Comparison of ENCODE assay signal across 8 cellular contexts in genomic region chr5:76542887-76543690, GRCh38.
DNase-seq lines count a peak whose midpoint lies in the region; ATAC-seq and TF ChIP-seq lines count a peak whose summit lies in the region.

No MANE protein-coding gene starts in this region.

- H3K27ac ChIP-seq in heart right ventricle, result peak overlapping the region in 2 of 10 donors; percentile 7 to 78

- H3K4me3 ChIP-seq in heart right ventricle, result peak overlapping the region in 1 of 10 donors; percentile 9

- peaks cover 0 to 58% (median 0%) of the 10 kb centered on the region in 9 donors for H3K4me1 ChIP-seq in heart right ventricle

- intact Hi-C loops in heart right ventricle (cut with DNase I), result loop anchor here in 2 of 10 donors (10.0 kb wide), 1 partner anchor 138 kb away; the partner anchor contains the start of gene IQGAP2 (in 2 of the 2)

- peaks cover 0 to 8% (median 0%) of the 10 kb centered on the region in 7 donors for H3K27me3 ChIP-seq in heart right ventricle

- WGBS in heart right ventricle, 2 donors, result 77 to 80% methylated on average over 13 of the region's 13 CpGs

- DNase-seq in HEK293T (ENCODE audit: extremely low spot score) (peak; percentile 39), heart right ventricle (no peak), NCI-H510A treated with DMSO at 0.1 percent for 48 hours (lab: John Stamatoyannopoulos, UW) (no peak), NCI-H1092 treated with DMSO at 0.1 percent for 48 hours (lab: John Stamatoyannopoulos, UW) (no peak), middle frontal gyrus (ENCODE audit: extremely low spot score, low spot score) (no peak)
- peak; percentile 19 to 37 for DNase-seq in activated CD8-positive, alpha-beta memory T cell treated with anti-CD3 and anti-CD28 coated beads for 1 hour (ENCODE audit: extremely low read depth in 1 of 2, low read depth in 1 of 2)
- peak; percentile 20 for DNase-seq in stimulated activated CD8-positive, alpha-beta memory T cell treated with anti-CD3 and anti-CD28 coated beads, Interleukin-12 subunit alpha, Interleukin-12 subunit beta, amount 100 ng/mL, for 24 hours (ENCODE audit: extremely low read depth)

- no peaks in the 10 kb centered on the region for H3K9me3 ChIP-seq in heart right ventricle

- CTCF ChIA-PET in HEK293T (lab: Yijun Ruan, JAX), result interaction anchor here (0.6 to 2.9 kb wide), 6 partner anchors 10 to 368 kb away, joined by 3 to 20 read pairs (median 4); partner anchors contain the start of gene IQGAP2

- POLR2A ChIA-PET in HEK293T (lab: Yijun Ruan, JAX), result interaction anchor here (2.4 kb wide), 1 partner anchor 139 kb away, joined by 10 read pairs; the partner anchor contains the start of gene IQGAP2

- ATAC-seq in heart right ventricle (peak in 5 of 8 donors; percentile 17 to 60 (median 51)), HG03520 (IDR thresholded peaks at IDR 0.05; ENCODE audit: unreplicated experiment) (no peak)

- H3K36me3 ChIP-seq in heart right ventricle, result no peaks in the 10 kb centered on the region

- TF ChIP-seq CTCF in heart right ventricle (IDR thresholded peaks at IDR 0.05), result no peak

TF ChIP-seq in HEK293T, 16 proteins besides CTCF, POLR2A, EP300 and RAD21:
- TF ChIP-seq PKNOX1 (IDR thresholded peaks at IDR 0.05), result peak; percentile 69
- TF ChIP-seq ZNF384 (IDR thresholded peaks at IDR 0.05), result no peak
- TF ChIP-seq SUZ12 (IDR thresholded peaks at IDR 0.05), result no peak
- no peak for TF ChIP-seq NFRKB (IDR thresholded peaks at IDR 0.05)
- TF ChIP-seq TARDBP (IDR thresholded peaks at IDR 0.05), result no peak
- no peak for TF ChIP-seq L3MBTL2 (conservative IDR thresholded peaks at IDR 0.05)
- TF ChIP-seq HDGF (IDR thresholded peaks at IDR 0.05; ENCODE audit: borderline replicate concordance), result no peak
TF ChIP-seq in HEK293T: peak in this region for 1.

Comparison
In these comparisons a context has a peak if more than half of its experiments do, and no peak if none do; other contexts are left out.
1. DNase-seq: peak in HEK293T (single experiment), activated CD8-positive, alpha-beta memory T cell treated with anti-CD3 and anti-CD28 coated beads for 1 hour (2 of 2) and stimulated activated CD8-positive, alpha-beta memory T cell treated with anti-CD3 and anti-CD28 coated beads, Interleukin-12 subunit alpha, Interleukin-12 subunit beta, amount 100 ng/mL, for 24 hours (single experiment); none in heart right ventricle (0 of 2), NCI-H510A treated with DMSO at 0.1 percent for 48 hours (single experiment), NCI-H1092 treated with DMSO at 0.1 percent for 48 hours (single experiment) and middle frontal gyrus (single experiment).